In genomic region chr16:30051518-30051917, GRCh38 we compare ENCODE assay signal across 11 cellular contexts. TPM values are rescaled to one million over a fixed set of nuclear protein-coding genes. Genes with fewer than 3 reads are reported as not detected.
A peak's percentile ranks its signal among the peaks of the same experiment; 100 is the strongest.
DNase-seq lines count a peak whose midpoint lies in the region; ATAC-seq, FAIRE-seq and TF ChIP-seq lines count a peak whose summit lies in the region.
"Had no signal": no experiment of that assay in that cellular context is flagged by ENCODE, and none has a peak within 500 bp of the region (broad histone marks: within the 10 kb centered on the region; RNA-seq: fewer than 3 reads in every experiment).

No MANE protein-coding gene starts in this region.

- TF ChIP-seq POLR2A in adrenal gland (IDR thresholded peaks at IDR 0.05) = no peak

- H3K4me1 Mint-ChIP-seq in activated B cell treated with CpG ODN at 0.5 μM for 24 hours = peaks cover 9% of the 10 kb centered on the region
- peaks cover 8% of the 10 kb centered on the region for H3K4me1 Mint-ChIP-seq in stimulated activated memory B cell treated with anti-CD40 and anti-IgM and Interleukin-4, amounts not matched to agents 10 μg/mL and 1 μg/mL and 100 μg/mL, for 72 hours

- no peak overlapping the region for H3K27ac Mint-ChIP-seq in activated B cell treated with CpG ODN at 0.5 μM for 24 hours
- H3K27ac Mint-ChIP-seq in stimulated activated memory B cell treated with anti-CD40 and anti-IgM and Interleukin-4, amounts not matched to agents 10 μg/mL and 1 μg/mL and 100 μg/mL, for 72 hours = no peak overlapping the region

- peaks cover 13% of the 10 kb centered on the region; the same call in 1 of the 2 replicates for H3F3A ChIP-seq in GM23248 (ENCODE audit: insufficient read depth)

- 16 to 18% methylated on average over 3 of the region's 3 CpGs for WGBS in GM23248 (ENCODE audit: low coverage in 1 of 2, low lambda C conversion rate in 2 of 2, missing lambda C conversion rate in 2 of 2), 2 experiments
- 86 to 92% methylated on average over 3 of the region's 3 CpGs for WGBS in pancreas, 2 donors
- 77 to 93% (median 83%) methylated on average over 3 of the region's 3 CpGs for WGBS in adrenal gland, 4 donors

- peak overlapping the region; percentile 16 for H3K4me2 ChIP-seq in GM23248 (ENCODE audit: unreplicated experiment)

- TF ChIP-seq CTCF in activated B cell treated with CpG ODN at 0.5 μM for 24 hours (IDR thresholded peaks at IDR 0.05) (no peak), A673 (conservative IDR thresholded peaks at IDR 0.05; ENCODE audit: low read depth, low read length) (no peak), pancreas (IDR thresholded peaks at IDR 0.05) (no peak), adrenal gland (IDR thresholded peaks at IDR 0.05) (no peak)

- H4K20me1 ChIP-seq in GM23248 (ENCODE audit: insufficient read depth) = no peaks in the 10 kb centered on the region

- H3K36me3 Mint-ChIP-seq in activated B cell treated with CpG ODN at 0.5 μM for 24 hours (ENCODE audit: low read depth) = no peaks in the 10 kb centered on the region
- H3K36me3 Mint-ChIP-seq in stimulated activated memory B cell treated with anti-CD40 and anti-IgM and Interleukin-4, amounts not matched to agents 10 μg/mL and 1 μg/mL and 100 μg/mL, for 72 hours = no peaks in the 10 kb centered on the region

- H2AFZ ChIP-seq in ACC112 (ENCODE audit: low read length, unreplicated experiment) (no peak overlapping the region), GM23248 (peak overlapping the region; percentile 56)

- H3K9me3 ChIP-seq in GM23248 (ENCODE audit: low read depth) (no peaks in the 10 kb centered on the region), A673 (ENCODE audit: low read depth, low read length, poor library complexity, severe bottlenecking) (no peaks in the 10 kb centered on the region), pancreas (no peaks in the 10 kb centered on the region), adrenal gland (replicated peaks in 1 of 3) (no peaks in the 10 kb centered on the region)

- peak overlapping the region; percentile 9 for H3K4me3 Mint-ChIP-seq in activated B cell treated with CpG ODN at 0.5 μM for 24 hours
- H3K4me3 Mint-ChIP-seq in stimulated activated memory B cell treated with anti-CD40 and anti-IgM and Interleukin-4, amounts not matched to agents 10 μg/mL and 1 μg/mL and 100 μg/mL, for 72 hours = no peak overlapping the region

- no TSS peak for BruUV-seq in A673 (replicated peaks; lab: Mats Ljungman, UMichigan)

- H3K27me3 Mint-ChIP-seq in activated B cell treated with CpG ODN at 0.5 μM for 24 hours = no peaks in the 10 kb centered on the region
- H3K27me3 Mint-ChIP-seq in stimulated activated memory B cell treated with anti-CD40 and anti-IgM and Interleukin-4, amounts not matched to agents 10 μg/mL and 1 μg/mL and 100 μg/mL, for 72 hours = peaks cover 18% of the 10 kb centered on the region

- H3K27ac ChIP-seq in ACC112 (ENCODE audit: low read depth, low read length) = peak overlapping the region; percentile 57
- peak overlapping the region; percentile 80 for H3K27ac ChIP-seq in GM23248
- H3K27ac ChIP-seq in A673 (ENCODE audit: low read depth, low read length, poor library complexity, severe bottlenecking) = no peak overlapping the region
- H3K27ac ChIP-seq in pancreas = no peak overlapping the region
- H3K27ac ChIP-seq in adrenal gland = no peak overlapping the region
- H3K27ac ChIP-seq: cardiac muscle cell had no signal

- CTCF ChIA-PET in activated B cell treated with CpG ODN at 0.5 μM for 24 hours (lab: Charles Lee) = no interaction called here
- CTCF ChIA-PET in A673 (lab: Charles Lee) = no interaction called here

- H3K36me3 ChIP-seq in ACC112 (ENCODE audit: insufficient read depth, low read length) (no peaks in the 10 kb centered on the region), GM23248 (ENCODE audit: low read depth) (no peaks in the 10 kb centered on the region), A673 (ENCODE audit: insufficient read depth, low read length, poor library complexity, severe bottlenecking) (peaks cover 10% of the 10 kb centered on the region), pancreas (no peaks in the 10 kb centered on the region), adrenal gland (replicated peaks in 1 of 2) (no peaks in the 10 kb centered on the region)
- H3K36me3 ChIP-seq: cardiac muscle cell had no signal

- H3K4me3 ChIP-seq in ACC112 (ENCODE audit: low read depth, low read length) (peak overlapping the region; percentile 39), GM23248 (no peak overlapping the region), A673 (ENCODE audit: low read depth, low read length, poor library complexity, severe bottlenecking) (no peak overlapping the region), pancreas (no peak overlapping the region), adrenal gland (no peak overlapping the region)
- H3K4me3 ChIP-seq: cardiac muscle cell had no signal

- peaks cover 16% of the 10 kb centered on the region for H3K4me1 ChIP-seq in ACC112 (ENCODE audit: control insufficient read depth, insufficient read depth, low read length, unreplicated experiment)
- peaks cover 15% of the 10 kb centered on the region for H3K4me1 ChIP-seq in GM23248 (ENCODE audit: insufficient read depth)
- peaks cover 9% of the 10 kb centered on the region for H3K4me1 ChIP-seq in A673 (ENCODE audit: insufficient read depth, low read length, poor library complexity, severe bottlenecking)
- H3K4me1 ChIP-seq in pancreas = peaks cover 11 to 15% (median 13%) of the 10 kb centered on the region in 3 donors
- H3K4me1 ChIP-seq in adrenal gland (replicated peaks in 1 of 2) = peaks cover 0 to 13% of the 10 kb centered on the region in 2 donors

- H3K9me3 Mint-ChIP-seq in activated B cell treated with CpG ODN at 0.5 μM for 24 hours = no peaks in the 10 kb centered on the region
- H3K9me3 Mint-ChIP-seq in stimulated activated memory B cell treated with anti-CD40 and anti-IgM and Interleukin-4, amounts not matched to agents 10 μg/mL and 1 μg/mL and 100 μg/mL, for 72 hours = no peaks in the 10 kb centered on the region

- intact Hi-C loops in activated B cell treated with CpG ODN at 0.5 μM for 24 hours (cut with micrococcal nuclease) = no loop called here
- intact Hi-C loops in A673 (cut with micrococcal nuclease; ENCODE audit: unreplicated experiment) = no loop called here
- intact Hi-C loops in pancreas (cut with DNase I) = no loop called here
- intact Hi-C loops in adrenal gland (cut with DNase I) = no loop called here

- peaks cover 21% of the 10 kb centered on the region for H3K79me2 ChIP-seq in ACC112 (ENCODE audit: control insufficient read depth, insufficient read depth, low read length, unreplicated experiment)
- H3K79me2 ChIP-seq in GM23248 (ENCODE audit: insufficient read depth) = peaks cover 9% of the 10 kb centered on the region; the same call in 1 of the 2 replicates

- H3K27me3 ChIP-seq in ACC112 (ENCODE audit: insufficient read depth, low read length) (no peaks in the 10 kb centered on the region), GM23248 (replicated peaks; ENCODE audit: insufficient read depth) (no peaks in the 10 kb centered on the region), A673 (replicated peaks; ENCODE audit: insufficient read depth, low read depth, low read length, poor library complexity) (no peaks in the 10 kb centered on the region), pancreas (no peaks in the 10 kb centered on the region), adrenal gland (no peaks in the 10 kb centered on the region)
- H3K27me3 ChIP-seq: cardiac muscle cell had no signal

- peak overlapping the region; percentile 52 for H3K9ac ChIP-seq in GM23248

- ATAC-seq in activated B cell treated with CpG ODN at 0.5 μM for 24 hours (ENCODE audit: low read depth) = no peak
- ATAC-seq in stimulated activated memory B cell treated with anti-CD40 and anti-IgM and Interleukin-4, amounts not matched to agents 10 μg/mL and 1 μg/mL and 100 μg/mL, for 72 hours = no peak
- no peak for ATAC-seq in pancreas
- ATAC-seq: right cardiac atrium had no signal

- H3K9me2 ChIP-seq in GM23248 (ENCODE audit: insufficient read depth) = no peaks in the 10 kb centered on the region

- POLR2A ChIA-PET in activated B cell treated with CpG ODN at 0.5 μM for 24 hours (lab: Charles Lee) = interaction anchor here (0.6 to 3.0 kb wide), 3 partner anchors 13 to 366 kb away, joined by 4 to 27 read pairs (median 9); partner anchors contain the start of gene ALDOA
- POLR2A ChIA-PET in A673 (lab: Charles Lee; ENCODE audit: low non-redundant PET) = no interaction called here

- no peak for FAIRE-seq in pancreas (lab: Jason Lieb, UNC)

- in situ Hi-C loops in GM23248 (cut with MboI) = no loop called here

- DNase-seq in GM23248 (peak; percentile 92), activated B cell treated with CpG ODN at 0.5 μM for 24 hours (no peak), glomerular visceral epithelial cell (ENCODE audit: extremely low spot score) (peak; percentile 62), A673 (ENCODE audit: low spot score) (no peak), pancreas (no peak), adrenal gland (no peak)
- DNase-seq: NCI-H2171 treated with DMSO at 0.1 percent for 48 hours had no signal

RNA-seq across cellular contexts. Expression of gene ALDOA, which starts 14.0 kb away (rescaled TPM):
- total RNA-seq in GM23248 (2014; rRNA removed; shearing (Covaris generic)) = 1,441 and 1,602 TPM in 2 replicates
- polyA plus RNA-seq in GM23248 (2016; fragmentation: Nextera tagmentation; extraction: Ambion mirVana) (2,742 and 2,900 TPM in 2 replicates), pancreas (100 to 1,000 TPM; 304 to 349 TPM), adrenal gland (1,000 to 10,000 TPM in 1 of 3 donors, 100 to 1,000 TPM in 2; 623 to 1,215 (median 899) TPM)
- total RNA-seq in activated B cell treated with CpG ODN at 0.5 μM for 24 hours (611 and 613 TPM in 2 replicates), A673 (2021) (1,552 and 1,729 TPM in 2 replicates), pancreas (100 to 1,000 TPM; 234 to 425 (median 329) TPM), adrenal gland (1,000 to 10,000 TPM; 1,155 to 1,930 (median 1,648) TPM)

RNA-seq across cellular contexts. Expression of gene TLCD3B, which starts 20.4 kb away (rescaled TPM):
- not detected in 2 replicates for total RNA-seq in GM23248 (2014; rRNA removed; shearing (Covaris generic))
- 0.13 TPM in 1 of 2 replicates, not detected in the other for polyA plus RNA-seq in GM23248 (2016; fragmentation: Nextera tagmentation; extraction: Ambion mirVana)
- not detected in 2 replicates for total RNA-seq in activated B cell treated with CpG ODN at 0.5 μM for 24 hours
- total RNA-seq in A673 (2021) = 1.9 and 2.6 TPM in 2 replicates
- total RNA-seq in pancreas = under 1 TPM in 3 of 6 donors, not detected in 3; 0.20 to 0.28 (median 0.24) TPM
- 1 to 10 TPM in 1 of 2 donors, under 1 TPM in 1; 0.95 to 2.1 TPM for polyA plus RNA-seq in pancreas
- total RNA-seq in adrenal gland = 1 to 10 TPM in 2 of 8 donors, under 1 TPM in 3, not detected in 3; 0.11 to 3.1 (median 0.51) TPM
- 10 to 100 TPM in 1 of 3 donors, 1 to 10 TPM in 1, under 1 TPM in 1; 0.40 to 10.6 (median 1.8) TPM for polyA plus RNA-seq in adrenal gland
- total RNA-seq: right cardiac atrium had no signal
- polyA plus RNA-seq: cardiac muscle cell, right cardiac atrium had no signal

RNA-seq across cellular contexts. Expression of gene PPP4C, which starts 24.3 kb away (rescaled TPM):
- total RNA-seq in GM23248 (2014; rRNA removed; shearing (Covaris generic)) = 135 and 168 TPM in 2 replicates
- 205 and 210 TPM in 2 replicates for polyA plus RNA-seq in GM23248 (2016; fragmentation: Nextera tagmentation; extraction: Ambion mirVana)
- 124 and 131 TPM in 2 replicates for total RNA-seq in activated B cell treated with CpG ODN at 0.5 μM for 24 hours
- 122 and 127 TPM in 2 replicates for total RNA-seq in A673 (2021)
- 10 to 100 TPM; 21.7 to 43.2 (median 27.1) TPM for total RNA-seq in pancreas
- polyA plus RNA-seq in pancreas = 10 to 100 TPM; 47.2 to 53.7 TPM
- 100 to 1,000 TPM in 3 of 8 donors, 10 to 100 TPM in 5; 44.5 to 136 (median 80.8) TPM for total RNA-seq in adrenal gland
- polyA plus RNA-seq in adrenal gland = 10 to 100 TPM; 39.2 to 93.0 (median 87.1) TPM

RNA-seq across cellular contexts. Expression of gene C16orf92, which starts 28.5 kb away (rescaled TPM):
- total RNA-seq in GM23248 (2014; rRNA removed; shearing (Covaris generic)) = not detected in 2 replicates
- polyA plus RNA-seq in GM23248 (2016; fragmentation: Nextera tagmentation; extraction: Ambion mirVana) = not detected in 2 replicates
- total RNA-seq in activated B cell treated with CpG ODN at 0.5 μM for 24 hours = not detected in 2 replicates
- not detected in 2 replicates for total RNA-seq in A673 (2021)
- total RNA-seq in pancreas = not detected
- polyA plus RNA-seq in pancreas = not detected
- total RNA-seq in adrenal gland = not detected
- not detected for polyA plus RNA-seq in adrenal gland
- total RNA-seq: cardiac muscle cell, right cardiac atrium had no signal
- polyA plus RNA-seq: cardiac muscle cell, right cardiac atrium had no signal

RNA-seq across cellular contexts. Expression of gene TBX6, which starts 40.2 kb away (rescaled TPM):
- total RNA-seq in GM23248 (2014; rRNA removed; shearing (Covaris generic)) = 0.11 TPM in 1 of 2 replicates, not detected in the other
- polyA plus RNA-seq in GM23248 (2016; fragmentation: Nextera tagmentation; extraction: Ambion mirVana) = 0.13 and 0.20 TPM in 2 replicates
- 2.3 TPM in 2 replicates for total RNA-seq in activated B cell treated with CpG ODN at 0.5 μM for 24 hours
- 0.49 and 0.85 TPM in 2 replicates for total RNA-seq in A673 (2021)
- 1 to 10 TPM; 1.3 to 3.0 (median 1.7) TPM for total RNA-seq in pancreas
- 1 to 10 TPM; 2.3 to 3.6 TPM for polyA plus RNA-seq in pancreas
- 1 to 10 TPM; 1.1 to 3.4 (median 2.4) TPM for total RNA-seq in adrenal gland
- polyA plus RNA-seq in adrenal gland = 1 to 10 TPM in 2 of 3 donors, under 1 TPM in 1; 0.22 to 5.1 (median 1.9) TPM

Comparison
In these comparisons a context has a peak if more than half of its experiments do, and no peak if none do; other contexts are left out.
1. H3K27ac ChIP-seq: peak in ACC112 (single experiment) and GM23248 (single experiment); none in A673 (single experiment), pancreas (0 of 4) and adrenal gland (0 of 5).
2. DNase-seq: peak in GM23248 (single experiment) and glomerular visceral epithelial cell (single experiment); none in activated B cell treated with CpG ODN at 0.5 μM for 24 hours (single experiment), A673 (single experiment), pancreas (0 of 6) and adrenal gland (0 of 7).